In the genomic region with DNA sequence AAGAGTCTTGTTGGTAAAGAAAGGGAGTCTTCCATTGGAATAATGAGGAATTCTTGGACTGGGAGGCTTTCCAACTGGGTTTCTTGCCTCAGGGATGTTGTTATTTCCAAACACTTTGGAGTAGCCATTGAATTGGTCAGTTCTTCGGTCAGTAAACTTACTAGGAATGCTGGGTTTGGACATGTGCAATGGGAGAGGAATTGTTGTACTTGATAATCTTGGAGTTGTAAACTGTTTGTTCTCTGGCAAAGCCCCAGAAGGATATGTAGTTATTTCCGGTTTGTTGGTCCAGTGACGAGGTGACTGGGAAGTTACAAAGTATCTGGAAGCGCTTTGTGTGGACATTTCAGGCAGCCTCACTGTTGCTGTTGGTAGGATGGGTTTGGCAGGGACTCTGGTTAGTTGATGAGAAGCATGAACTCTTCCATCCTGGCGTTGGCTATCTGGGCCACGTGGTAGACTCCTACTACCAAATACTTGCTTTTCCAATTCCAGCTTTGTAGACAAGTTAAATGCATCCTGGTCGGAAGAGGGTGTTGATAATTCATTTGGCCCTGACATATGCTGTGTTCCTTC, we compare ENCODE assay signal across 20 cellular contexts. TPM values are rescaled to one million over a fixed set of nuclear protein-coding genes. Genes with fewer than 3 reads are reported as not detected.
DNase-seq lines count a peak whose midpoint lies in the region; ATAC-seq and TF ChIP-seq lines count a peak whose summit lies in the region.
"Had no signal": no experiment of that assay in that cellular context is flagged by ENCODE, and none has a peak within 500 bp of the region (broad histone marks: within the 10 kb centered on the region; RNA-seq: fewer than 3 reads in every experiment).

No MANE protein-coding gene starts in this region.

- H3K27ac ChIP-seq in BLaER1, result no peak overlapping the region
- no peak overlapping the region for H3K27ac ChIP-seq in IMR-90 (ENCODE audit: insufficient read depth, low read length)
- H3K27ac ChIP-seq: A549 had no signal

- H3K27me3 Mint-ChIP-seq in T-helper 2 cell treated with Interferon-gamma antibody and Interleukin-4, amounts not matched to agents 5 μg/mL and 100 μg/mL, for 36 hours (ENCODE audit: low read depth), result no peaks in the 10 kb centered on the region

- no peak for TF ChIP-seq CTCF in IMR-90 (conservative IDR thresholded peaks at IDR 0.05; ENCODE audit: low read depth, low read length)

- H3K4me3 ChIP-seq in BLaER1 (no peak overlapping the region), IMR-90 (ENCODE audit: insufficient read depth, low read depth, low read length) (no peak overlapping the region)
- H3K4me3 ChIP-seq: A549 had no signal

- dilution Hi-C loops in IMR-90 (cut with HindIII; ENCODE audit: low sequenced_read_pairs, unreplicated experiment), result no loop called here

- no peak overlapping the region for H2BK15ac ChIP-seq in IMR-90 (ENCODE audit: low read depth, low read length)

- peaks cover 16% of the 10 kb centered on the region; the same call in 1 of the 2 replicates for H3K4me1 ChIP-seq in BLaER1
- H3K4me1 ChIP-seq in IMR-90 (ENCODE audit: control insufficient read depth, insufficient read depth, low read length), result no peaks in the 10 kb centered on the region
- H3K4me1 ChIP-seq: A549 had no signal

- POLR2A ChIA-PET in IMR-90 (lab: Charles Lee; ENCODE audit: unreplicated experiment), result no interaction called here

- no peak for TF ChIP-seq POLR2A in IMR-90 (IDR thresholded peaks at IDR 0.05; ENCODE audit: low read depth, low read length)

- no peak overlapping the region for H2AK5ac ChIP-seq in IMR-90 (ENCODE audit: low read depth, low read length)

- H4K91ac ChIP-seq in IMR-90 (ENCODE audit: insufficient read depth, low read depth, low read length), result no peak overlapping the region

- no peaks in the 10 kb centered on the region for H4K20me1 ChIP-seq in BLaER1
- H4K20me1 ChIP-seq in IMR-90 (ENCODE audit: insufficient read depth, low read length), result no peaks in the 10 kb centered on the region

- H4K8ac ChIP-seq in IMR-90 (ENCODE audit: low read depth in 2 of 2, low read length in 2 of 2), result no peak overlapping the region

- H3K9me3 Mint-ChIP-seq in T-helper 2 cell treated with Interferon-gamma antibody and Interleukin-4, amounts not matched to agents 5 μg/mL and 100 μg/mL, for 36 hours, result no peaks in the 10 kb centered on the region

- in situ Hi-C loops in IMR-90 (cut with MboI; ENCODE audit: low sequenced_read_pairs), result no loop called here

- no peak overlapping the region for H2AFZ ChIP-seq in IMR-90 (replicated peaks; ENCODE audit: low read length, poor library complexity)

- no peak overlapping the region for H3K4ac ChIP-seq in IMR-90 (ENCODE audit: low read depth, low read length)

- no peak for ATAC-seq in IMR-90 (ENCODE audit: low read depth)
- peak; percentile 71 for ATAC-seq in sciatic nerve
- no peak for ATAC-seq in HG03520 (IDR thresholded peaks at IDR 0.05; ENCODE audit: unreplicated experiment)
- ATAC-seq: A549, SK-N-SH treated with all-trans-retinoic acid at 6 μM for 48 hours had no signal

- CTCF ChIA-PET in IMR-90 (lab: Yijun Ruan, JAX), result no interaction called here

- DNase-seq in IMR-90, result peak; percentile 4
- DNase-seq in fibroblast of peridontal ligament (ENCODE audit: extremely low read depth), result peak; percentile 0
- no peak for DNase-seq in sciatic nerve (ENCODE audit: low spot score)
- DNase-seq in T-helper 2 cell treated with Interferon-gamma antibody and Interleukin-4, amounts not matched to agents 5 μg/mL and 100 μg/mL, for 36 hours (ENCODE audit: low spot score), result no peak
- no peak for DNase-seq in CD1c-positive myeloid dendritic cell (ENCODE audit: extremely low spot score)
- DNase-seq: DND-41, GDM1, HCEC 1CT, KBM-7, MV-4-11, NCI-H1694 treated with DMSO at 0.1 percent for 48 hours, NCI-H774, SHP77 treated with DMSO at 0.1 percent for 48 hours had no signal

- H3K9ac ChIP-seq in BLaER1 (no peak overlapping the region), IMR-90 (ENCODE audit: low read depth, low read length) (no peak overlapping the region)

- no peak for TF ChIP-seq RAD21 in IMR-90 (IDR thresholded peaks at IDR 0.05; ENCODE audit: low read length)

- no peak overlapping the region for H3K23ac ChIP-seq in IMR-90 (ENCODE audit: low read depth, low read length)

- H4K5ac ChIP-seq in IMR-90 (ENCODE audit: low read depth, low read length), result no peak overlapping the region

- H3K36me3 ChIP-seq in BLaER1, result no peaks in the 10 kb centered on the region
- no peaks in the 10 kb centered on the region for H3K36me3 ChIP-seq in IMR-90 (ENCODE audit: control insufficient read depth, insufficient read depth, low read length)

- no peaks in the 10 kb centered on the region for H3K9me1 ChIP-seq in IMR-90 (ENCODE audit: insufficient read depth, low read length)

- intact Hi-C loops in IMR-90 (cut with micrococcal nuclease) (no loop called here), sciatic nerve (cut with DNase I) (no loop called here)

- H2BK5ac ChIP-seq in IMR-90 (ENCODE audit: low read depth, low read length, poor library complexity, severe bottlenecking), result no peak overlapping the region

- BruUV-seq in IMR-90 (replicated peaks; lab: Mats Ljungman, UMichigan), result TSS peak; percentile 24

- H3K36me3 Mint-ChIP-seq in T-helper 2 cell treated with Interferon-gamma antibody and Interleukin-4, amounts not matched to agents 5 μg/mL and 100 μg/mL, for 36 hours (ENCODE audit: low read depth), result no peaks in the 10 kb centered on the region
- H3K36me3 Mint-ChIP-seq: CD14-positive monocyte had no signal

- H3K27ac Mint-ChIP-seq in T-helper 2 cell treated with Interferon-gamma antibody and Interleukin-4, amounts not matched to agents 5 μg/mL and 100 μg/mL, for 36 hours, result no peak overlapping the region
- H3K27ac Mint-ChIP-seq: CD14-positive monocyte had no signal

- no peak overlapping the region for H2AK9ac ChIP-seq in IMR-90 (replicated peaks; ENCODE audit: low read depth, low read length, poor library complexity)

- H3K9me3 ChIP-seq in BLaER1 (peaks cover 14% of the 10 kb centered on the region), IMR-90 (ENCODE audit: control insufficient read depth, insufficient read depth, low read length) (peaks cover 9% of the 10 kb centered on the region)
- H3K9me3 ChIP-seq: A549 had no signal

- no peak overlapping the region for H2BK20ac ChIP-seq in IMR-90 (ENCODE audit: low read depth, low read length)

- no peak overlapping the region for H3K4me3 Mint-ChIP-seq in T-helper 2 cell treated with Interferon-gamma antibody and Interleukin-4, amounts not matched to agents 5 μg/mL and 100 μg/mL, for 36 hours
- H3K4me3 Mint-ChIP-seq: CD14-positive monocyte had no signal

- H3K56ac ChIP-seq in IMR-90 (ENCODE audit: extremely low read depth, insufficient read depth, low read length), result no peak overlapping the region

- no peak overlapping the region for H3K18ac ChIP-seq in IMR-90 (ENCODE audit: low read depth, low read length)

- H2BK120ac ChIP-seq in IMR-90 (ENCODE audit: low read depth, low read length), result no peak overlapping the region

- no peaks in the 10 kb centered on the region for H3K79me1 ChIP-seq in IMR-90 (ENCODE audit: low read depth in 1 of 2, low read length in 2 of 2)

- WGBS in IMR-90 (ENCODE audit: extremely low coverage in 2 of 2, insufficient read length in 1 of 2), 2 experiments, result no CpG with 5 or more reads among the region's 7 CpGs

- H3K14ac ChIP-seq in IMR-90 (replicated peaks; ENCODE audit: low read depth, low read length), result no peak overlapping the region

- H3K4me2 ChIP-seq in BLaER1 (peak overlapping the region; percentile 20; the same call in 1 of the 2 replicates), IMR-90 (ENCODE audit: low read depth, low read length) (no peak overlapping the region)
- H3K4me2 ChIP-seq: A549 had no signal

- H3K27me3 ChIP-seq in BLaER1 (no peaks in the 10 kb centered on the region), IMR-90 (ENCODE audit: control insufficient read depth, insufficient read depth, low read length) (no peaks in the 10 kb centered on the region)

- H3K4me1 Mint-ChIP-seq in T-helper 2 cell treated with Interferon-gamma antibody and Interleukin-4, amounts not matched to agents 5 μg/mL and 100 μg/mL, for 36 hours (ENCODE audit: low read depth), result no peaks in the 10 kb centered on the region
- H3K4me1 Mint-ChIP-seq: CD14-positive monocyte had no signal

TF ChIP-seq in IMR-90, 13 proteins besides CTCF, POLR2A, EP300 and RAD21:
- no peak for TF ChIP-seq CEBPB (IDR thresholded peaks at IDR 0.05; ENCODE audit: low read depth, low read length)
- TF ChIP-seq, protein P1, sequence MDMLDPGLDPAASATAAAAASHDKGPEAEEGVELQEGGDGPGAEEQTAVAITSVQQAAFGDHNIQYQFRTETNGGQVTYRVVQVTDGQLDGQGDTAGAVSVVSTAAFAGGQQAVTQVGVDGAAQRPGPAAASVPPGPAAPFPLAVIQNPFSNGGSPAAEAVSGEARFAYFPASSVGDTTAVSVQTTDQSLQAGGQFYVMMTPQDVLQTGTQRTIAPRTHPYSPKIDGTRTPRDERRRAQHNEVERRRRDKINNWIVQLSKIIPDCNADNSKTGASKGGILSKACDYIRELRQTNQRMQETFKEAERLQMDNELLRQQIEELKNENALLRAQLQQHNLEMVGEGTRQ (IDR thresholded peaks at IDR 0.05; ENCODE audit: low read depth, low read length), result no peak
- no peak for TF ChIP-seq RCOR1 (IDR thresholded peaks at IDR 0.05; ENCODE audit: insufficient replicate concordance, low read length)
- no peak for TF ChIP-seq MAZ (IDR thresholded peaks at IDR 0.05; ENCODE audit: borderline replicate concordance, low read depth, low read length)
- TF ChIP-seq RFX5 (IDR thresholded peaks at IDR 0.05; ENCODE audit: low read depth, low read length), result no peak
- no peak for TF ChIP-seq FOS (IDR thresholded peaks at IDR 0.05; ENCODE audit: low read depth, low read length)
- no peak for TF ChIP-seq MXI1 (IDR thresholded peaks at IDR 0.05; ENCODE audit: borderline replicate concordance, low read depth, low read length)

RNA-seq across cellular contexts. Expression of a gene that starts 25.9 kb away (rescaled TPM):
- 1.1 TPM in 2 replicates for total RNA-seq in IMR-90 (2012; rRNA removed)
- 1.1 and 1.2 TPM in 2 replicates for polyA plus RNA-seq in IMR-90 (2012; rRNA removed)
- 0.53 and 0.73 TPM in 2 replicates for polyA plus RNA-seq in IMR-90 (2012; cell fraction: cytosol; rRNA removed)
- 0.32 and 0.46 TPM in 2 replicates for polyA plus RNA-seq in IMR-90 (2012; cell fraction: nucleus; rRNA removed; ENCODE audit: low replicate concordance)
- 2.5 TPM for total RNA-seq in sciatic nerve
- total RNA-seq: NCI-H460, OCI-LY7 had no signal
- polyA plus RNA-seq: A549, CD14-positive monocyte had no signal

Comparison
In these comparisons a context has a peak if more than half of its experiments do, and no peak if none do; other contexts are left out.
1. DNase-seq: peak in IMR-90 (single experiment) and fibroblast of peridontal ligament (single experiment); none in sciatic nerve (single experiment), T-helper 2 cell treated with Interferon-gamma antibody and Interleukin-4, amounts not matched to agents 5 μg/mL and 100 μg/mL, for 36 hours (single experiment) and CD1c-positive myeloid dendritic cell (single experiment).